8 cellular contexts compared by ENCODE assay signal in the genomic region with DNA sequence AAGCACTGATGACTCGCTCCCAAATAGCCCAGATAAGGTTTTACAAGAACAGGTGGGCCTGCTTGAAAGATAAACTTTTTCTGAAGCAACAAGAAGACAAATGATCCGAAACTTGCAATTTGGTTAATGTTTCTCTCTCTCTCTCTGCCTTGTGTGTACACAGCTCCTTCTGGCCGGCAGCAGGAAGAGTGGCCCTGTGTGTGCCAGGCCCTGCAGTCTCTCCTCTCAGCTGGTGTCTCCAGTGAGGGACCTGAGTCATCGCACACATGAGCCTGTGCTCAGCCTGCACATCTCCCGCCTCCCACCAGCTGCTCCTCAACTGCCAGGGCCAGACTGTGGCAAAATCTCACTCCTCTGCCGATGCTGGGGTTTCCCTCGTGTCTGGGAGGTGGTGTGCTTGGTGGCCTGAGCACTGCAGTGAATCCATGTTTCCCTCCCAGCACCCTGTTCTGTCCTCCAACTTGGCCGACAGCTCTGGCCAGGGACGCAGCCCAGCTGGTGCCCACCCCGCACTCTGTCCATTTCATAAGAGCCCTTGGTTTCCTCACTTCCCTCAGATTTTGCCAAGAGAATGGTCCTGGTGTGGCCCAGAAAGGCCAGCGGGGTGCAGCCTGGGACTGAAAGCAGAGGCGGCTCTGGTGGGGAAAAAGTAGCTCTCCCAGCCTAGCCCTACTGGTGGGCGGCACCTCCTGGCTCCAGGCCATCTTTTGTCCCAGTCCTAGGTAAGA. TPM values are rescaled to one million over a fixed set of nuclear protein-coding genes. Genes with fewer than 3 reads are reported as not detected.
DNase-seq lines count a peak whose midpoint lies in the region; ATAC-seq and TF ChIP-seq lines count a peak whose summit lies in the region.

No MANE protein-coding gene starts in this region.

- ATAC-seq in HG02623 (IDR thresholded peaks at IDR 0.05; ENCODE audit: unreplicated experiment) = no peak

- H3K36me3 ChIP-seq in breast epithelium = no peaks in the 10 kb centered on the region
- no peaks in the 10 kb centered on the region for H3K36me3 ChIP-seq in endodermal cell (ENCODE audit: control insufficient read depth, insufficient read depth, low read length)
- no peaks in the 10 kb centered on the region for H3K36me3 ChIP-seq in prostate gland

- DNase-seq in MCF 10A (ENCODE audit: unreplicated experiment) (peak; percentile 57), breast epithelium (ENCODE audit: low spot score in 2 of 2) (no peak), NCI-H2081 (lab: John Stamatoyannopoulos, UW) (peak; percentile 23 to 63), endodermal cell (peak; percentile 76), prostate gland (ENCODE audit: low spot score) (peak; percentile 49), GM13977 (ENCODE audit: low spot score) (no peak), immature natural killer cell (no peak)

- H3K4me1 Mint-ChIP-seq in MCF 10A (ENCODE audit: insufficient read depth, unreplicated experiment) (no peaks in the 10 kb centered on the region), endodermal cell (peaks cover 25% of the 10 kb centered on the region), immature natural killer cell (peaks cover 31 to 33% of the 10 kb centered on the region in 2 donors)

- CTCF ChIA-PET in MCF 10A (lab: Yijun Ruan, JAX) = interaction anchor here (0.6 to 1.2 kb wide), 5 partner anchors 10 to 494 kb away, joined by 3 to 6 read pairs (median 3); no protein-coding TSS in a partner anchor

- in situ Hi-C loops in GM13977 (cut with MboI; ENCODE audit: low pct_unique_long_range_greater_than_20kb, low sequenced_read_pairs, unreplicated experiment) = no loop called here

- H3K9me3 Mint-ChIP-seq in MCF 10A (ENCODE audit: unreplicated experiment) = no peaks in the 10 kb centered on the region
- H3K9me3 Mint-ChIP-seq in endodermal cell = no peaks in the 10 kb centered on the region
- H3K9me3 Mint-ChIP-seq in immature natural killer cell = peaks cover 2 to 11% (median 7%) of the 10 kb centered on the region in 6 donors

- H3K4me3 ChIP-seq in breast epithelium (no peak overlapping the region), endodermal cell (ENCODE audit: low read length) (peak overlapping the region; percentile 51), prostate gland (no peak overlapping the region)

- WGBS in endodermal cell (ENCODE audit: insufficient coverage in 1 of 2, insufficient read length in 1 of 2), 2 experiments = 75 to 92% methylated on average over 3 to 13 of the region's 13 CpGs
- 34% methylated on average over 13 of the region's 13 CpGs for WGBS in prostate gland

- TF ChIP-seq POLR2A in breast epithelium (IDR thresholded peaks at IDR 0.05) (no peak), prostate gland (IDR thresholded peaks at IDR 0.05) (no peak)

- H3K27ac Mint-ChIP-seq in MCF 10A (ENCODE audit: low read depth, unreplicated experiment) (no peak overlapping the region), endodermal cell (peak overlapping the region; percentile 83), immature natural killer cell (no peak overlapping the region)

- H3K27me3 Mint-ChIP-seq in MCF 10A (ENCODE audit: insufficient read depth, unreplicated experiment) = peaks cover 49% of the 10 kb centered on the region
- H3K27me3 Mint-ChIP-seq in endodermal cell (ENCODE audit: insufficient read depth) = peaks cover 26% of the 10 kb centered on the region
- H3K27me3 Mint-ChIP-seq in immature natural killer cell (ENCODE audit: low read depth in 3 of 3) = peaks cover 24 to 34% (median 32%) of the 10 kb centered on the region in 3 donors

- intact Hi-C loops in MCF 10A (cut with micrococcal nuclease) (no loop called here), breast epithelium (cut with DNase I; ENCODE audit: low total_unique reads) (no loop called here), prostate gland (cut with DNase I) (no loop called here)

- peak overlapping the region; percentile 48 for H3K9ac ChIP-seq in endodermal cell (ENCODE audit: extremely low read depth, low read length, poor library complexity, severe bottlenecking)

- H3K9me3 ChIP-seq in breast epithelium (no peaks in the 10 kb centered on the region), endodermal cell (ENCODE audit: control insufficient read depth, low read length) (no peaks in the 10 kb centered on the region), prostate gland (no peaks in the 10 kb centered on the region)

- H3K4me3 Mint-ChIP-seq in MCF 10A (ENCODE audit: unreplicated experiment) (no peak overlapping the region), endodermal cell (peak overlapping the region; percentile 8), immature natural killer cell (no peak overlapping the region)

- H3K27me3 ChIP-seq in breast epithelium (no peaks in the 10 kb centered on the region), endodermal cell (ENCODE audit: control insufficient read depth, insufficient read depth, low read length, poor library complexity, severe bottlenecking) (peaks cover 11% of the 10 kb centered on the region), prostate gland (replicated peaks; ENCODE audit: insufficient read depth) (no peaks in the 10 kb centered on the region)

- BruUV-seq in MCF 10A (replicated peaks; lab: Mats Ljungman, UMichigan) = no TSS peak

- no peaks in the 10 kb centered on the region for H3K36me3 Mint-ChIP-seq in MCF 10A (ENCODE audit: insufficient read depth, unreplicated experiment)
- no peaks in the 10 kb centered on the region for H3K36me3 Mint-ChIP-seq in endodermal cell (ENCODE audit: low read depth)
- no peaks in the 10 kb centered on the region for H3K36me3 Mint-ChIP-seq in immature natural killer cell

- POLR2A ChIA-PET in MCF 10A (lab: Yijun Ruan, JAX) = interaction anchor here (0.6 to 2.7 kb wide), 4 partner anchors 10 to 783 kb away, joined by 3 to 8 read pairs (median 4); partner anchors contain the start of gene PDCD2

- H3K4me1 ChIP-seq in breast epithelium = no peaks in the 10 kb centered on the region
- peaks cover 25% of the 10 kb centered on the region for H3K4me1 ChIP-seq in endodermal cell (ENCODE audit: control insufficient read depth, insufficient read depth, low read length)
- peaks cover 10% of the 10 kb centered on the region for H3K4me1 ChIP-seq in prostate gland (replicated peaks)

- H3K27ac ChIP-seq in breast epithelium (no peak overlapping the region), endodermal cell (ENCODE audit: low read depth, low read length) (peak overlapping the region; percentile 56), prostate gland (peak overlapping the region; percentile 6 to 48)

- TF ChIP-seq CTCF in MCF 10A (IDR thresholded peaks at IDR 0.05; ENCODE audit: unreplicated experiment) = no peak
- TF ChIP-seq CTCF in breast epithelium (IDR thresholded peaks at IDR 0.05) = no peak
- TF ChIP-seq CTCF in endodermal cell (conservative IDR thresholded peaks at IDR 0.05) = no peak
- no peak for TF ChIP-seq CTCF in prostate gland (IDR thresholded peaks at IDR 0.05)
- TF ChIP-seq CTCF in GM13977 (IDR thresholded peaks at IDR 0.05; ENCODE audit: extremely low read depth, insufficient read depth, missing control alignments) = no peak

RNA-seq across cellular contexts. Expression of gene ERMARD, which starts 49.4 kb away (rescaled TPM):
- total RNA-seq in MCF 10A (2022) (42.8 and 51.7 TPM in 2 replicates), breast epithelium (10 to 100 TPM; 20.6 to 31.0 (median 27.7) TPM), endodermal cell (10 to 100 TPM; 14.4 to 24.2 TPM), prostate gland (10 to 100 TPM; 23.7 to 33.2 TPM)
- 25.8 TPM for polyA plus RNA-seq in endodermal cell (2013, experiment 1 of 2)
- polyA plus RNA-seq in endodermal cell (2013, experiment 2 of 2) = 21.8 TPM
- 10 to 100 TPM in 1 of 3 donors, 1 to 10 TPM in 2; 4.2 to 11.6 (median 10.0) TPM for polyA plus RNA-seq in immature natural killer cell

RNA-seq across cellular contexts. Expression of gene DYNLT2, which starts 49.5 kb away (rescaled TPM):
- total RNA-seq in MCF 10A (2022) (0.79 and 1.3 TPM in 2 replicates), breast epithelium (1 to 10 TPM; 1.9 to 2.6 (median 2.3) TPM), endodermal cell (1 to 10 TPM; 1.5 to 1.7 TPM), prostate gland (1 to 10 TPM; 2.2 to 7.2 TPM)
- polyA plus RNA-seq in endodermal cell (2013, experiment 1 of 2) = 2.4 TPM
- 2.2 TPM for polyA plus RNA-seq in endodermal cell (2013, experiment 2 of 2)
- polyA plus RNA-seq in immature natural killer cell = under 1 TPM; 0.21 to 0.68 (median 0.40) TPM

Comparison
In these comparisons a context has a peak if more than half of its experiments do, and no peak if none do; other contexts are left out.
1. DNase-seq: peak in MCF 10A (single experiment), NCI-H2081 (2 of 2), endodermal cell (single experiment) and prostate gland (single experiment); none in breast epithelium (0 of 2), GM13977 (single experiment) and immature natural killer cell (0 of 3).
2. H3K27ac ChIP-seq: peak in endodermal cell (single experiment) and prostate gland (2 of 2); none in breast epithelium (0 of 2).